Comparison of ENCODE assay signal across 30 cellular contexts in the genomic region with DNA sequence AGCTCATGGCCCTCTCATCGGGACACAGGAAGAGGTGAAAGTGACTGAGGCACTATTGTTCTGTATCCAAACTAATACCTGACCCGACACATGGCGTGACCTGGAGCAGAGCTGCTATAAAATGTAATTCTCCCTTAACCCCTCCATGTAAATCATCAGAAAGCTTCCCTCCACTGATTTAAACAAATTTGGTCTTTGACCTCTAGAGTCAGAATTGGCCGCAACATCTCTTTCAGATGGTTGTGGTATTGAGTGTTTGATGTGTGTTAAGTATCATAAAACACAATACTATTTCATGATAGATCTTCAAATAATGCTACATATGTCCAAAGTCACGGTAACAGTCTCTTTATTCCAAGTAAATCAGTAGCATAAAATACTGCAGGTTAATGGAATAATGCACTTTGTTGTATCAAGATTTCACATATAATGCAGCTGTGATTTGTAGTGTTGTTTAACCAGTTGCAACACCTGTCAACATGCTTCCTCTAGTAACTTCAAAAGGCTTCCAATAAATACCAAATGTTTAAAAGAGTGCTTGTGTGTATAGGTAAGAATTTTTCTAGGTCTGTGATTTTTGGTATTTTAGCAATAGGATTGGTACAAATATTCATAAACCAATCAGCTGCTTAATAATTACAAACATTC.
"Had no signal": no experiment of that assay in that cellular context is flagged by ENCODE, and none has a peak within 500 bp of the region (broad histone marks: within the 10 kb centered on the region; RNA-seq: fewer than 3 reads in every experiment).

No MANE protein-coding gene starts in this region.

- FAIRE-seq: astrocyte, bronchial epithelial cell had no signal

- H3K36me3 ChIP-seq: brain microvascular endothelial cell, esophagus muscularis mucosa, gastroesophageal sphincter, WERI-Rb-1 had no signal

- H3K4me3 ChIP-seq: esophagus muscularis mucosa, gastroesophageal sphincter had no signal

- H3K4me1 ChIP-seq: esophagus muscularis mucosa, gastroesophageal sphincter had no signal

- H3K27me3 ChIP-seq: brain microvascular endothelial cell, esophagus muscularis mucosa, gastroesophageal sphincter had no signal

- DNase-seq: activated B cell treated with CpG ODN at 0.5 μM for 24 hours; activated CD4-positive, alpha-beta T cell treated with anti-CD3 and anti-CD28 coated beads for 48 hours; activated CD4-positive, alpha-beta T cell treated with anti-CD3 and anti-CD28 coated beads, Interleukin-2, amount 50 U/mL, for 1 hour; activated CD4-positive, alpha-beta T cell treated with anti-CD3 and anti-CD28 coated beads, Interleukin-2, amount 50 U/mL, for 48 hours; activated CD8-positive, alpha-beta memory T cell treated with anti-CD3 and anti-CD28 coated beads for 24 hours; activated CD8-positive, alpha-beta T cell treated with anti-CD3 and anti-CD28 coated beads for 36 hours; activated effector memory CD4-positive, alpha-beta T cell treated with Interleukin-2 at 50 U/mL for 16 hours; activated gamma-delta T cell treated with Interleukin-2 at 50 U/mL for 16 hours; activated naive CD4-positive, alpha-beta T cell treated with anti-CD3 and anti-CD28 coated beads, Interleukin-2, amount 50 U/mL, for 16 hours; activated naive CD4-positive, alpha-beta T cell treated with Interleukin-2 at 50 U/mL for 16 hours; activated T-cell treated with anti-CD3 and anti-CD28 coated beads, Interleukin-2, amount 50 U/mL, for 4 hours; amniotic stem cell; anterior cingulate cortex; brain microvascular endothelial cell; cortex of kidney; dermis blood vessel endothelial cell; effector CD4-positive, alpha-beta T cell; effector memory CD8-positive, alpha-beta T cell; erythroblast; foreskin melanocyte; T-helper 1 cell; T-helper 17 cell; T1000; WERI-Rb-1 had no signal

- H3K27ac ChIP-seq: brain microvascular endothelial cell, esophagus muscularis mucosa, gastroesophageal sphincter, WERI-Rb-1 had no signal

- H3K9me3 ChIP-seq: esophagus muscularis mucosa had no signal

- ATAC-seq: activated CD4-positive, CD25-positive, alpha-beta regulatory T cell treated with anti-CD3 and anti-CD28 coated beads, Interleukin-2, amount 50 U/mL, for 24 hours; activated CD8-positive, alpha-beta T cell treated with anti-CD3 and anti-CD28 coated beads for 36 hours; activated T-cell treated with anti-CD3 and anti-CD28 coated beads, Interleukin-2, amount 50 U/mL, for 4 hours; activated T-helper 17 cell treated with anti-CD3 and anti-CD28 coated beads, Interleukin-2, amount 50 U/mL, for 72 hours; effector memory CD8-positive, alpha-beta T cell; gastroesophageal sphincter; T-helper 17 cell had no signal
